In genomic region chr9:129351642-129352151, GRCh38 we compare ENCODE assay signal across 9 cellular contexts.
DNase-seq lines count a peak whose midpoint lies in the region; ATAC-seq, FAIRE-seq and TF ChIP-seq lines count a peak whose summit lies in the region.
"Had no signal": no experiment of that assay in that cellular context is flagged by ENCODE, and none has a peak within 500 bp of the region (broad histone marks: within the 10 kb centered on the region; RNA-seq: fewer than 3 reads in every experiment).

No MANE protein-coding gene starts in this region.

- peaks cover 24% of the 10 kb centered on the region for H3K4me1 ChIP-seq in lower lobe of right lung

- H3K27ac Mint-ChIP-seq in activated naive CD4-positive, alpha-beta T cell treated with anti-CD3 and anti-CD28 coated beads for 36 hours = no peak overlapping the region
- H3K27ac Mint-ChIP-seq in type B pancreatic cell = no peak overlapping the region

- CTCF ChIA-PET in activated naive CD4-positive, alpha-beta T cell treated with anti-CD3 and anti-CD28 coated beads for 36 hours (lab: Charles Lee) = no interaction called here

- no peaks in the 10 kb centered on the region for H3K27me3 ChIP-seq in bronchial epithelial cell (ENCODE audit: control insufficient read depth, insufficient read depth, low read length)
- peaks cover 7% of the 10 kb centered on the region for H3K27me3 ChIP-seq in lower lobe of right lung (ENCODE audit: low read depth)

- H3K36me3 ChIP-seq in bronchial epithelial cell (ENCODE audit: control insufficient read depth, insufficient read depth, low read length) (no peaks in the 10 kb centered on the region), lower lobe of right lung (no peaks in the 10 kb centered on the region)

- peaks cover 12% of the 10 kb centered on the region for H3K9me3 ChIP-seq in lower lobe of right lung

- no peaks in the 10 kb centered on the region for H3K36me3 Mint-ChIP-seq in activated naive CD4-positive, alpha-beta T cell treated with anti-CD3 and anti-CD28 coated beads for 36 hours (ENCODE audit: low read depth)
- no peaks in the 10 kb centered on the region for H3K36me3 Mint-ChIP-seq in type B pancreatic cell

- intact Hi-C loops in activated naive CD4-positive, alpha-beta T cell treated with anti-CD3 and anti-CD28 coated beads for 36 hours (cut with micrococcal nuclease) = no loop called here
- intact Hi-C loops in lower lobe of right lung (cut with DNase I) = no loop called here

- no peak for TF ChIP-seq POLR2A in erythroblast (IDR thresholded peaks at IDR 0.05; ENCODE audit: low read length)

- H3K4me3 ChIP-seq in bronchial epithelial cell (ENCODE audit: low read depth, low read length) (peak overlapping the region; percentile 23), lower lobe of right lung (peak overlapping the region; percentile 45)

- H3K27ac ChIP-seq in lower lobe of right lung = peak overlapping the region; percentile 38

- peaks cover 3% of the 10 kb centered on the region for H3K4me1 Mint-ChIP-seq in activated naive CD4-positive, alpha-beta T cell treated with anti-CD3 and anti-CD28 coated beads for 36 hours (ENCODE audit: low read depth)
- H3K4me1 Mint-ChIP-seq in type B pancreatic cell (ENCODE audit: unreplicated experiment) = peaks cover 14% of the 10 kb centered on the region

- H3K27me3 Mint-ChIP-seq in activated naive CD4-positive, alpha-beta T cell treated with anti-CD3 and anti-CD28 coated beads for 36 hours (ENCODE audit: low read depth) = peaks cover 3% of the 10 kb centered on the region
- H3K27me3 Mint-ChIP-seq in type B pancreatic cell = no peaks in the 10 kb centered on the region

- DNase-seq in activated naive CD4-positive, alpha-beta T cell treated with anti-CD3 and anti-CD28 coated beads for 36 hours = no peak
- no peak for DNase-seq in activated naive CD4-positive, alpha-beta T cell treated with Interleukin-2 at 50 U/mL for 16 hours
- DNase-seq in bronchial epithelial cell (ENCODE audit: low read depth) = no peak
- DNase-seq in lower lobe of right lung = no peak
- no peak for DNase-seq in type B pancreatic cell (ENCODE audit: extremely low spot score, unreplicated experiment)
- no peak for DNase-seq in erythroblast (lab: John Stamatoyannopoulos, UW)
- DNase-seq in HK-2 (ENCODE audit: unreplicated experiment) = no peak
- no peak for DNase-seq in kidney tubule cell (ENCODE audit: low spot score)
- DNase-seq: COR-L47 had no signal

- H3K9me3 Mint-ChIP-seq in activated naive CD4-positive, alpha-beta T cell treated with anti-CD3 and anti-CD28 coated beads for 36 hours = peaks cover 7% of the 10 kb centered on the region
- no peaks in the 10 kb centered on the region for H3K9me3 Mint-ChIP-seq in type B pancreatic cell

- no peak for ATAC-seq in lower lobe of right lung

- no peak for FAIRE-seq in bronchial epithelial cell (lab: Jason Lieb, UNC)

- peak overlapping the region; percentile 50 for H3K4me3 Mint-ChIP-seq in activated naive CD4-positive, alpha-beta T cell treated with anti-CD3 and anti-CD28 coated beads for 36 hours
- peak overlapping the region; percentile 80 for H3K4me3 Mint-ChIP-seq in type B pancreatic cell

- TF ChIP-seq CTCF in bronchial epithelial cell (IDR thresholded peaks at IDR 0.05; ENCODE audit: insufficient read depth, low read length, severe bottlenecking) = no peak
- TF ChIP-seq CTCF in lower lobe of right lung (IDR thresholded peaks at IDR 0.05) = no peak
- no peak for TF ChIP-seq CTCF in type B pancreatic cell (conservative IDR thresholded peaks at IDR 0.05)
